9 cellular contexts compared by ENCODE assay signal in the genomic region with DNA sequence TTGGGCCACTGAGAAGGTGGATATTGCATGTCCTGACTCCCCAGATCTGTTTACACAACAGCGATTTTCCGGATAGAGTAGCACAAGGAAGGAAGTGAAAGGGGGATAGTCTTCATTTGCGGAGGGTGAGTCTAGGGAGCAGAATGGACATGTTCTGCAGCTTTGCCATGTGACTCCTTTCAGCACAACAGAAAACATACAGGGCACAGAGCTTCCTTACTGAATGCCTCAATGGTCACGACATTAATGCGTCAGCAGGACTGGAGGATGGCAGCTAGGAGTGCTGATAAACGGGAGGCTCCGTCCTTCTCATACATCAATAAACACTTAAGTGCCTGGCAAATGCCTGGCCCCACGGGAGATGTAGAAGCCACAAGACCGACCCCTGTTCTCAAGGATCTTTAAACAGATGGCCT.
DNase-seq lines count a peak whose midpoint lies in the region; ATAC-seq lines count a peak whose summit lies in the region.
"Had no signal": no experiment of that assay in that cellular context is flagged by ENCODE, and none has a peak within 500 bp of the region (broad histone marks: within the 10 kb centered on the region; RNA-seq: fewer than 3 reads in every experiment).

No MANE protein-coding gene starts in this region.

- H3K4me2 ChIP-seq in BLaER1 (peak overlapping the region; percentile 80), mesenchymal stem cell (ENCODE audit: low read length, poor library complexity, severe bottlenecking) (no peak overlapping the region)

- H2AK5ac ChIP-seq in mesenchymal stem cell (ENCODE audit: low read length, severe bottlenecking), result no peak overlapping the region

- POLR2A ChIA-PET in activated naive CD8-positive, alpha-beta T cell treated with anti-CD3 and anti-CD28 coated beads, Interleukin-2, amount 10 ng/mL, durations not matched to agents 7 days and 5 days (lab: Charles Lee), result interaction anchor here (0.8 to 1.9 kb wide), 5 partner anchors 14 to 69 kb away, joined by 3 to 10 read pairs (median 4); no protein-coding TSS in a partner anchor

- DNase-seq in KBM-7 (peak; percentile 64), mesenchymal stem cell (peak; percentile 4), cortex of kidney (lab: John Stamatoyannopoulos, UW) (no peak), DMS 273 (lab: John Stamatoyannopoulos, UW; ENCODE audit: unreplicated experiment) (no peak), RPMI8226 (no peak)
- DNase-seq in activated naive CD8-positive, alpha-beta T cell treated with anti-CD3 and anti-CD28 coated beads, Interleukin-2, amount 10 ng/mL, durations not matched to agents 7 days and 5 days, result no peak
- DNase-seq: DMS153 had no signal

- peak overlapping the region; percentile 80 for H3K27ac Mint-ChIP-seq in activated naive CD8-positive, alpha-beta T cell treated with anti-CD3 and anti-CD28 coated beads, Interleukin-2, amount 10 ng/mL, durations not matched to agents 7 days and 5 days

- in situ Hi-C loops in KBM-7 (cut with MboI; ENCODE audit: low pct_unique_long_range_greater_than_20kb, low sequenced_read_pairs), result no loop called here

- H2BK12ac ChIP-seq in mesenchymal stem cell (ENCODE audit: low read length in 2 of 2), result no peak overlapping the region

- H4K91ac ChIP-seq in mesenchymal stem cell (ENCODE audit: low read length), result no peak overlapping the region

- peak overlapping the region; percentile 56 for H3K4me3 Mint-ChIP-seq in activated naive CD8-positive, alpha-beta T cell treated with anti-CD3 and anti-CD28 coated beads, Interleukin-2, amount 10 ng/mL, durations not matched to agents 7 days and 5 days

- peak overlapping the region; percentile 84 for H3K27ac ChIP-seq in BLaER1
- H3K27ac ChIP-seq in mesenchymal stem cell (ENCODE audit: low read length, poor library complexity, severe bottlenecking), result no peak overlapping the region

- no peaks in the 10 kb centered on the region for H3K36me3 ChIP-seq in BLaER1
- H3K36me3 ChIP-seq in mesenchymal stem cell (ENCODE audit: control insufficient read depth in 1 of 2, insufficient read depth in 2 of 2, low read depth in 1 of 2, low read length in 2 of 2), result no peaks in the 10 kb centered on the region

- H3K4me3 ChIP-seq in BLaER1 (peak overlapping the region; percentile 46), mesenchymal stem cell (ENCODE audit: insufficient read depth in 1 of 2, low read depth in 1 of 2, low read length in 2 of 2) (no peak overlapping the region)

- no peaks in the 10 kb centered on the region for H3K27me3 Mint-ChIP-seq in activated naive CD8-positive, alpha-beta T cell treated with anti-CD3 and anti-CD28 coated beads, Interleukin-2, amount 10 ng/mL, durations not matched to agents 7 days and 5 days

- no peak for ATAC-seq in activated naive CD8-positive, alpha-beta T cell treated with anti-CD3 and anti-CD28 coated beads, Interleukin-2, amount 10 ng/mL, durations not matched to agents 7 days and 5 days (ENCODE audit: low read depth)
- no peak for ATAC-seq in GM19455 (IDR thresholded peaks at IDR 0.05; ENCODE audit: unreplicated experiment)

- H3K9ac ChIP-seq in BLaER1 (peak overlapping the region; percentile 65), mesenchymal stem cell (ENCODE audit: low read length) (no peak overlapping the region)

- H2BK15ac ChIP-seq in mesenchymal stem cell (ENCODE audit: low read depth, poor library complexity, severe bottlenecking), result no peak overlapping the region

- peaks cover 3% of the 10 kb centered on the region for H3K36me3 Mint-ChIP-seq in activated naive CD8-positive, alpha-beta T cell treated with anti-CD3 and anti-CD28 coated beads, Interleukin-2, amount 10 ng/mL, durations not matched to agents 7 days and 5 days

- no peak overlapping the region for H2BK120ac ChIP-seq in mesenchymal stem cell (ENCODE audit: low read depth, low read length)

- H3K14ac ChIP-seq in mesenchymal stem cell (ENCODE audit: low read length in 2 of 2), result no peak overlapping the region

- H3K27me3 ChIP-seq in BLaER1 (no peaks in the 10 kb centered on the region), mesenchymal stem cell (ENCODE audit: control insufficient read depth in 1 of 2, insufficient read depth in 1 of 2, low read length in 2 of 2) (peaks cover 0 to 8% of the 10 kb centered on the region in 2 experiments)

- peaks cover 1% of the 10 kb centered on the region; the same call in 1 of the 2 replicates for H4K20me1 ChIP-seq in BLaER1

- peaks cover 100% of the 10 kb centered on the region for H3K4me1 ChIP-seq in BLaER1
- no peaks in the 10 kb centered on the region for H3K4me1 ChIP-seq in mesenchymal stem cell (ENCODE audit: control insufficient read depth, insufficient read depth, low read depth, low read length)

- 56% methylated on average over 9 of the region's 9 CpGs for WGBS in mesenchymal stem cell

- H3K79me1 ChIP-seq in mesenchymal stem cell (replicated peaks; ENCODE audit: low read length, poor library complexity, severe bottlenecking), result no peaks in the 10 kb centered on the region

- no peak overlapping the region for H2AFZ ChIP-seq in mesenchymal stem cell (ENCODE audit: low read depth, low read length)

- H4K8ac ChIP-seq in mesenchymal stem cell (ENCODE audit: low read length), result no peak overlapping the region

- H3K23ac ChIP-seq in mesenchymal stem cell (ENCODE audit: low read length in 2 of 2), result no peak overlapping the region

- H3K9me3 ChIP-seq in BLaER1, result no peaks in the 10 kb centered on the region
- no peaks in the 10 kb centered on the region for H3K9me3 ChIP-seq in mesenchymal stem cell (ENCODE audit: control insufficient read depth, low read length)

- H3K4me1 Mint-ChIP-seq in activated naive CD8-positive, alpha-beta T cell treated with anti-CD3 and anti-CD28 coated beads, Interleukin-2, amount 10 ng/mL, durations not matched to agents 7 days and 5 days, result peaks cover 61% of the 10 kb centered on the region

- H2BK5ac ChIP-seq in mesenchymal stem cell (ENCODE audit: low read depth, low read length, poor library complexity, severe bottlenecking), result no peak overlapping the region

- H3K18ac ChIP-seq in mesenchymal stem cell (ENCODE audit: low read depth in 1 of 2, low read length in 2 of 2), result no peak overlapping the region

- H3K9me3 Mint-ChIP-seq in activated naive CD8-positive, alpha-beta T cell treated with anti-CD3 and anti-CD28 coated beads, Interleukin-2, amount 10 ng/mL, durations not matched to agents 7 days and 5 days, result no peaks in the 10 kb centered on the region

- H3K4ac ChIP-seq in mesenchymal stem cell (ENCODE audit: low read depth in 1 of 2, low read length in 2 of 2), result no peak overlapping the region

Comparison
In these comparisons a context has a peak if more than half of its experiments do, and no peak if none do; other contexts are left out.
1. DNase-seq: peak in KBM-7 (single experiment) and mesenchymal stem cell (single experiment); none in activated naive CD8-positive, alpha-beta T cell treated with anti-CD3 and anti-CD28 coated beads, Interleukin-2, amount 10 ng/mL, durations not matched to agents 7 days and 5 days (single experiment), cortex of kidney (single experiment), DMS 273 (single experiment) and RPMI8226 (single experiment).